ENCODE assay signal across 11 cellular contexts in the genomic region with DNA sequence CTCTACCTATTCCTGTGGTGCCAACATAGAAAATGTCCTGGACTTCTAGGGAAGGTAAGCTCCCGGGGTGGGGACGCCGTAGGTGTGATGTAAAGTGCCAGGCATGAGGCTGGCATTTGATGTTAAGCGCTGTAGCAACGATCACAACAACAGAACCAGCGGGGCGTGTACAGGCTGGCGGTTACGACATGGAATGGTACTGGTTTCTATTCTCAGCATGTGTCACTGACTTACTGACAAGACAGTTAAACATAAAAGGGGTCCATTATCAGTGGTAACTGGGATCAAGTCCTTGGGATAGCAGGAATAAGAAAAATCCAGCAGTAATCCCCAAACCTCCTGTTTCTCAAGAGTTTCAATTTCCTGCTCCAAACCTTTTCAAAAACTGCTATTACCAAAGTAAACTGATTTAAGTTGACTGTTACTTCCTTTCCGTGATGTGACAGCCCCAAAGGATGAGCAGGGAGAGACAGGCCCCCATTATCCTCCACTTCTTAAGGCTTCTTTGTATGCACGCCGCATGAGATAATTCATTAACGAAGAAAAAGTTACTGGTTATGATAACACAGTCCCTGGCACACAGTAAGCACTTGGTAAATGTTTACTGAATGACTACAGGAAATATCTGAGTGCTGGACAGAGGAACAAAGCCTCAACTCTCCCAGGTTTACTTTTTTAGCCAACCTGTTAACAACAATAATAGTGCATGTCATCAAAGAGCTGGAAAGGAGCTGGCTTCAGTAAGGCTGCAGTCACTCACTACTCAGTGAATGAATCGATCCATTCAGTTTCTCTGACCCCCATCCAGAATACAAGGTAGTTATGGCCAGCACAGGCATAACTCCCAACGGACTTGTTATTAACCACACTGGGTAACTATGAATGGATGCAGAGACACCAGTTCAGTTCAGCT. TPM values are rescaled to one million over a fixed set of nuclear protein-coding genes. Genes with fewer than 3 reads are reported as not detected.
DNase-seq lines count a peak whose midpoint lies in the region; ATAC-seq and TF ChIP-seq lines count a peak whose summit lies in the region.
"Had no signal": no experiment of that assay in that cellular context is flagged by ENCODE, and none has a peak within 500 bp of the region (broad histone marks: within the 10 kb centered on the region; RNA-seq: fewer than 3 reads in every experiment).

No MANE protein-coding gene starts in this region.

- no peak for TF ChIP-seq POLR2A in testis (IDR thresholded peaks at IDR 0.05)

- CTCF ChIA-PET in MCF 10A (lab: Yijun Ruan, JAX): interaction anchor here (0.6 kb wide), 1 partner anchor 466 kb away, joined by 4 read pairs; no protein-coding TSS in a partner anchor

- POLR2A ChIA-PET in MCF 10A (lab: Yijun Ruan, JAX): interaction anchor here (0.6 to 1.6 kb wide), 4 partner anchors 9 to 321 kb away, joined by 3 to 4 read pairs (median 3); no protein-coding TSS in a partner anchor

- H3K4me3 Mint-ChIP-seq in MCF 10A (ENCODE audit: unreplicated experiment) (no peak overlapping the region), endodermal cell (no peak overlapping the region)
- H3K4me3 Mint-ChIP-seq: activated B cell treated with CpG ODN at 0.5 μM for 24 hours; activated naive CD8-positive, alpha-beta T cell treated with anti-CD3 and anti-CD28 coated beads, Interleukin-2, amount 50 U/mL, for 24 hours; naive B cell had no signal

- H3K4me3 ChIP-seq in smooth muscle cell: peak overlapping the region; percentile 13
- H3K4me3 ChIP-seq in testis: no peak overlapping the region
- H3K4me3 ChIP-seq in endodermal cell (ENCODE audit: low read length): no peak overlapping the region

- H3K9me3 ChIP-seq in smooth muscle cell (replicated peaks; ENCODE audit: low read depth) (no peaks in the 10 kb centered on the region), testis (no peaks in the 10 kb centered on the region), endodermal cell (ENCODE audit: control insufficient read depth, low read length) (no peaks in the 10 kb centered on the region)

- H3K27me3 ChIP-seq in smooth muscle cell (ENCODE audit: low read depth) (no peaks in the 10 kb centered on the region), testis (no peaks in the 10 kb centered on the region), endodermal cell (ENCODE audit: control insufficient read depth, insufficient read depth, low read length, poor library complexity, severe bottlenecking) (no peaks in the 10 kb centered on the region)

- H3K27ac ChIP-seq in smooth muscle cell (ENCODE audit: low read depth) (peak overlapping the region; percentile 92), testis (no peak overlapping the region), endodermal cell (ENCODE audit: low read depth, low read length) (no peak overlapping the region)

- peak overlapping the region; percentile 19 for H3K27ac Mint-ChIP-seq in MCF 10A (ENCODE audit: low read depth, unreplicated experiment)
- no peak overlapping the region for H3K27ac Mint-ChIP-seq in endodermal cell
- H3K27ac Mint-ChIP-seq: activated B cell treated with CpG ODN at 0.5 μM for 24 hours; activated naive CD8-positive, alpha-beta T cell treated with anti-CD3 and anti-CD28 coated beads, Interleukin-2, amount 50 U/mL, for 24 hours; naive B cell had no signal

- H3K4me2 ChIP-seq in smooth muscle cell: peak overlapping the region; percentile 81

- H3K36me3 Mint-ChIP-seq in MCF 10A (ENCODE audit: insufficient read depth, unreplicated experiment) (peaks cover 18% of the 10 kb centered on the region), endodermal cell (ENCODE audit: low read depth) (no peaks in the 10 kb centered on the region)
- H3K36me3 Mint-ChIP-seq: naive B cell had no signal

- intact Hi-C loops in MCF 10A (cut with micrococcal nuclease) (no loop called here), left colon (cut with DNase I, micrococcal nuclease) (no loop called here), testis (cut with DNase I; ENCODE audit: low total_unique reads) (no loop called here)

- H3K36me3 ChIP-seq in smooth muscle cell (ENCODE audit: low read depth) (no peaks in the 10 kb centered on the region), testis (ENCODE audit: low read depth, missing control alignments) (no peaks in the 10 kb centered on the region), endodermal cell (ENCODE audit: control insufficient read depth, insufficient read depth, low read length) (no peaks in the 10 kb centered on the region)

- peaks cover 78% of the 10 kb centered on the region for H3K79me2 ChIP-seq in smooth muscle cell (ENCODE audit: low read depth)

- H3K4me1 ChIP-seq in smooth muscle cell (ENCODE audit: low read depth): peaks cover 14% of the 10 kb centered on the region
- peaks cover 13% of the 10 kb centered on the region for H3K4me1 ChIP-seq in testis
- H3K4me1 ChIP-seq in endodermal cell (ENCODE audit: control insufficient read depth, insufficient read depth, low read length): no peaks in the 10 kb centered on the region

- H3K4me1 Mint-ChIP-seq in MCF 10A (ENCODE audit: insufficient read depth, unreplicated experiment): peaks cover 34% of the 10 kb centered on the region
- peaks cover 20% of the 10 kb centered on the region for H3K4me1 Mint-ChIP-seq in endodermal cell
- H3K4me1 Mint-ChIP-seq: activated B cell treated with CpG ODN at 0.5 μM for 24 hours, naive B cell had no signal

- no peaks in the 10 kb centered on the region for H3K9me3 Mint-ChIP-seq in MCF 10A (ENCODE audit: unreplicated experiment)
- no peaks in the 10 kb centered on the region for H3K9me3 Mint-ChIP-seq in endodermal cell
- H3K9me3 Mint-ChIP-seq: activated B cell treated with CpG ODN at 0.5 μM for 24 hours; activated naive CD8-positive, alpha-beta T cell treated with anti-CD3 and anti-CD28 coated beads, Interleukin-2, amount 50 U/mL, for 24 hours; naive B cell had no signal

- ATAC-seq in left colon: peak; percentile 75
- ATAC-seq: activated naive CD8-positive, alpha-beta T cell treated with anti-CD3 and anti-CD28 coated beads, Interleukin-2, amount 50 U/mL, for 24 hours had no signal

- BruUV-seq in MCF 10A (replicated peaks; lab: Mats Ljungman, UMichigan): no TSS peak

- H3F3A ChIP-seq in smooth muscle cell (ENCODE audit: low read depth): no peaks in the 10 kb centered on the region

- H4K20me1 ChIP-seq in smooth muscle cell (ENCODE audit: low read depth): peaks cover 58% of the 10 kb centered on the region

- no peak for TF ChIP-seq CTCF in MCF 10A (IDR thresholded peaks at IDR 0.05; ENCODE audit: unreplicated experiment)
- no peak for TF ChIP-seq CTCF in smooth muscle cell (IDR thresholded peaks at IDR 0.05; ENCODE audit: borderline replicate concordance, insufficient read depth, poor library complexity, severe bottlenecking)
- no peak for TF ChIP-seq CTCF in testis (IDR thresholded peaks at IDR 0.05)
- TF ChIP-seq CTCF in endodermal cell (conservative IDR thresholded peaks at IDR 0.05): no peak

- H3K9ac ChIP-seq in smooth muscle cell (ENCODE audit: low read depth): peak overlapping the region; percentile 78
- H3K9ac ChIP-seq in endodermal cell (ENCODE audit: extremely low read depth, low read length, poor library complexity, severe bottlenecking): no peak overlapping the region

- no peaks in the 10 kb centered on the region for H3K27me3 Mint-ChIP-seq in MCF 10A (ENCODE audit: insufficient read depth, unreplicated experiment)
- no peaks in the 10 kb centered on the region for H3K27me3 Mint-ChIP-seq in endodermal cell (ENCODE audit: insufficient read depth)
- H3K27me3 Mint-ChIP-seq: activated B cell treated with CpG ODN at 0.5 μM for 24 hours; activated naive CD8-positive, alpha-beta T cell treated with anti-CD3 and anti-CD28 coated beads, Interleukin-2, amount 50 U/mL, for 24 hours had no signal

- WGBS in smooth muscle cell (ENCODE audit: low lambda C conversion rate): 29% methylated on average over 15 of the region's 15 CpGs
- 83 to 86% methylated on average over 15 of the region's 15 CpGs for WGBS in testis, 2 donors
- 85 to 92% methylated on average over 14 to 15 of the region's 15 CpGs for WGBS in endodermal cell (ENCODE audit: insufficient coverage in 1 of 2, insufficient read length in 1 of 2), 2 experiments

- DNase-seq in HuH-7.5 (ENCODE audit: low spot score) (peak; percentile 17), MCF 10A (ENCODE audit: unreplicated experiment) (no peak), left colon (peak; percentile 63 to 86), smooth muscle cell (lab: John Stamatoyannopoulos, UW; ENCODE audit: unreplicated experiment) (no peak), testis (no peak), endodermal cell (no peak)
- DNase-seq in activated CD8-positive, alpha-beta memory T cell treated with anti-CD3 and anti-CD28 coated beads for 24 hours: no peak
- DNase-seq: activated B cell treated with CpG ODN at 0.5 μM for 24 hours; activated naive CD8-positive, alpha-beta T cell treated with anti-CD3 and anti-CD28 coated beads, Interleukin-2, amount 50 U/mL, for 24 hours; GF-D8; naive B cell had no signal

- no peak overlapping the region for H2AFZ ChIP-seq in smooth muscle cell (ENCODE audit: low read depth)

RNA-seq across cellular contexts. Expression of gene TGFBR3, which starts 58.6 kb away (rescaled TPM):
- total RNA-seq in MCF 10A (2022) (7.0 and 12.0 TPM in 2 replicates), left colon (10 to 100 TPM; 14.4 to 27.8 TPM), smooth muscle cell (112 TPM in 2 replicates), testis (10 to 100 TPM; 24.0 to 34.7 TPM), endodermal cell (1 to 10 TPM; 8.1 to 8.5 TPM)
- polyA plus RNA-seq in smooth muscle cell (52.0 and 68.3 TPM in 2 replicates), testis (ENCODE audit: insufficient read depth, low read depth, low replicate concordance) (37.2 TPM)
- polyA plus RNA-seq in endodermal cell (2013, experiment 1 of 2): 6.0 TPM
- polyA plus RNA-seq in endodermal cell (2013, experiment 2 of 2): 6.9 TPM

Comparison
In these comparisons a context has a peak if more than half of its experiments do, and no peak if none do; other contexts are left out.
1. DNase-seq: peak in HuH-7.5 (single experiment) and left colon (2 of 2); none in MCF 10A (single experiment), smooth muscle cell (single experiment), testis (single experiment), activated CD8-positive, alpha-beta memory T cell treated with anti-CD3 and anti-CD28 coated beads for 24 hours (single experiment) and endodermal cell (single experiment).